Comparison of ENCODE assay signal across 21 cellular contexts in the genomic region with DNA sequence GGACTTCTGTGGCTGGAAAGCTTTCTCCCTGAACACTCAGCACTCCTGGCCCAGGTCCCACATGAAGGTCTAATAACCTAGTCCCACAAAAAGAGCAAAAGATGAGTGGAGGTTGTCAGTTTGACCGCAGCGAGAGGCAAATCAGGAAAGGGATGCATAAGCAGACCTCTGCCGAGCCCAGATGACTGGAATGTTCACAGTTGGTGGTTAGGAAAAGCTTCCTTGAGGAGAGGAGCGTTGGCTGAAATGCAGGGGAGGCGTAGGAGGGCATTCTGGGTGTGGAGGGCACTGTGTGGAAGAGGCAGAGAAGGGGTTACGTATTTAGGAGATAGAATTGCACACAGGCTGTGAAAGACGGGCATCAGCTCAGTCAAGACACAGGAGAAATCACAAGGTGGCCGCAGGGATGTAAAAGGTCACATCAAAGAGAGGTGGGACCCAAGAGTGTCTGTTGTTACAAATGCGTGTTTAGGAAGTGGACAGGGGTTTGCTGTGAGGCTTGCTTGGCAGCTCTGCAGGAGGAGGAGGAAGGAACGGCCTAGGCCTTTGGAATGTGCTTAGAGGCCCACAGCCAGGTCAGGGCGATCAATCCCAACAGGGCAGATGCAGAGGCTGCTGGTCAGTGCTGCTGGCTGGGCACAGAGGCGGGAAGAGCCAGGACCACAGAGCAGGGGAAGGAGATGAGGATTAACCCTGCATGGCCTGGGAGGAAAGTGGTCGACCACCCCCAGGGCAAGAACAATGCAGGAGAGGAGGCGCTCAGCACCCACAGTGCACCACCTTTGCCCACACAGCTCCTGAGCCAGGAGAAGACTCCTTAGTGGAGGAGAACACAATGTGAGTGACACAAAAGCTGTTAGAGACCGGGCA.
DNase-seq lines count a peak whose midpoint lies in the region; ATAC-seq and TF ChIP-seq lines count a peak whose summit lies in the region.
"Had no signal": no experiment of that assay in that cellular context is flagged by ENCODE, and none has a peak within 500 bp of the region (broad histone marks: within the 10 kb centered on the region; RNA-seq: fewer than 3 reads in every experiment).

No MANE protein-coding gene starts in this region.

- H3K27me3 Mint-ChIP-seq in endodermal cell (ENCODE audit: insufficient read depth), result no peaks in the 10 kb centered on the region

- intact Hi-C loops in breast epithelium (cut with DNase I; ENCODE audit: low total_unique reads) (no loop called here), mammary epithelial cell (cut with micrococcal nuclease) (no loop called here), vagina (cut with DNase I) (no loop called here)

- DNase-seq in breast epithelium (ENCODE audit: low spot score in 2 of 2), result no peak
- no peak for DNase-seq in mammary epithelial cell
- peak; percentile 46 for DNase-seq in endodermal cell
- DNase-seq in omental fat pad (ENCODE audit: low spot score), result no peak
- DNase-seq in vagina (ENCODE audit: extremely low spot score in 2 of 2), result no peak
- no peak for DNase-seq in foreskin fibroblast
- DNase-seq: activated CD4-positive, alpha-beta T cell treated with anti-CD3 and anti-CD28 coated beads for 4 hours; foreskin melanocyte; hippocampal formation; MG63; naive thymus-derived CD8-positive, alpha-beta T cell; NCI-H1436 treated with DMSO at 0.1 percent for 48 hours; NCI-H2171; NCI-H526 treated with DMSO at 0.1 percent for 48 hours; stimulated activated CD4-positive, alpha-beta T cell treated with anti-CD3 and anti-CD28 coated beads, Interleukin-4, amount 100 ng/mL, for 24 hours; stimulated activated naive CD8-positive, alpha-beta T cell treated with anti-CD3 and anti-CD28 coated beads, Interleukin-15, amount 100 ng/mL, for 72 hours; SW 1271 had no signal

- no peaks in the 10 kb centered on the region for H3K9me3 Mint-ChIP-seq in endodermal cell
- H3K9me3 Mint-ChIP-seq: naive thymus-derived CD8-positive, alpha-beta T cell; stimulated activated naive CD8-positive, alpha-beta T cell treated with anti-CD3 and anti-CD28 coated beads, Interleukin-15, amount 100 ng/mL, for 72 hours had no signal

- no TSS peak for BruUV-seq in mammary epithelial cell (replicated peaks; lab: Mats Ljungman, UMichigan)

- no peak overlapping the region for H3K4me3 Mint-ChIP-seq in endodermal cell
- H3K4me3 Mint-ChIP-seq: B cell; naive thymus-derived CD8-positive, alpha-beta T cell had no signal

- H3K9me3 ChIP-seq in breast epithelium (no peaks in the 10 kb centered on the region), mammary epithelial cell (replicated peaks; ENCODE audit: insufficient read depth, low read length) (peaks cover 8% of the 10 kb centered on the region), endodermal cell (ENCODE audit: control insufficient read depth, low read length) (peaks cover 9% of the 10 kb centered on the region), vagina (no peaks in the 10 kb centered on the region)
- H3K9me3 ChIP-seq: MG63 had no signal

- ATAC-seq in omental fat pad (ENCODE audit: low FRiP score), result peak; percentile 52
- no peak for ATAC-seq in HG03139 (IDR thresholded peaks at IDR 0.05; ENCODE audit: unreplicated experiment)
- ATAC-seq in GM18517 (IDR thresholded peaks at IDR 0.05; ENCODE audit: unreplicated experiment), result no peak
- ATAC-seq: naive thymus-derived CD8-positive, alpha-beta T cell; stimulated activated naive CD8-positive, alpha-beta T cell treated with anti-CD3 and anti-CD28 coated beads, Interleukin-15, amount 100 ng/mL, for 72 hours had no signal

- H3K36me3 ChIP-seq in breast epithelium (no peaks in the 10 kb centered on the region), mammary epithelial cell (ENCODE audit: insufficient read depth, low read length) (no peaks in the 10 kb centered on the region), endodermal cell (ENCODE audit: control insufficient read depth, insufficient read depth, low read length) (no peaks in the 10 kb centered on the region), vagina (no peaks in the 10 kb centered on the region)
- H3K36me3 ChIP-seq: MG63 had no signal

- TF ChIP-seq CTCF in breast epithelium (IDR thresholded peaks at IDR 0.05) (no peak), mammary epithelial cell (conservative IDR thresholded peaks at IDR 0.05 in 1 of 2, IDR thresholded peaks at IDR 0.05 in 1 of 2; ENCODE audit: extremely low read depth in 1 of 2, insufficient read depth in 1 of 2, low read depth in 1 of 2, low read length in 2 of 2) (no peak), endodermal cell (conservative IDR thresholded peaks at IDR 0.05) (no peak), omental fat pad (IDR thresholded peaks at IDR 0.05) (no peak), vagina (IDR thresholded peaks at IDR 0.05) (no peak), foreskin fibroblast (IDR thresholded peaks at IDR 0.05; ENCODE audit: low read depth, low read length) (no peak)

- no peak overlapping the region for H3K9ac ChIP-seq in mammary epithelial cell (ENCODE audit: insufficient read depth, low read length)
- H3K9ac ChIP-seq in endodermal cell (ENCODE audit: extremely low read depth, low read length, poor library complexity, severe bottlenecking), result no peak overlapping the region

- TF ChIP-seq POLR2A in breast epithelium (IDR thresholded peaks at IDR 0.05), result no peak
- no peak for TF ChIP-seq POLR2A in vagina (IDR thresholded peaks at IDR 0.05)

- H3K4me1 Mint-ChIP-seq in endodermal cell, result peaks cover 15% of the 10 kb centered on the region
- H3K4me1 Mint-ChIP-seq: naive thymus-derived CD8-positive, alpha-beta T cell; stimulated activated naive CD8-positive, alpha-beta T cell treated with anti-CD3 and anti-CD28 coated beads, Interleukin-15, amount 100 ng/mL, for 72 hours had no signal

- H3K4me1 ChIP-seq in breast epithelium (peaks cover 9 to 18% of the 10 kb centered on the region in 2 donors), mammary epithelial cell (ENCODE audit: insufficient read depth, low read length) (no peaks in the 10 kb centered on the region), endodermal cell (ENCODE audit: control insufficient read depth, insufficient read depth, low read length) (no peaks in the 10 kb centered on the region), vagina (peaks cover 51% of the 10 kb centered on the region)

- dilution Hi-C loops in mammary epithelial cell (cut with HindIII; ENCODE audit: low sequenced_read_pairs), result no loop called here

- WGBS in mammary epithelial cell (ENCODE audit: low coverage, missing lambda C conversion rate), result 36% methylated on average over 15 of the region's 15 CpGs
- 77 to 78% methylated on average over 13 to 15 of the region's 15 CpGs for WGBS in endodermal cell (ENCODE audit: insufficient coverage in 1 of 2, insufficient read length in 1 of 2), 2 experiments

- H3K79me2 ChIP-seq in mammary epithelial cell (ENCODE audit: insufficient read depth, low read length), result no peaks in the 10 kb centered on the region

- H4K20me1 ChIP-seq in mammary epithelial cell (ENCODE audit: insufficient read depth, low read length), result no peaks in the 10 kb centered on the region

- H3K27me3 ChIP-seq in breast epithelium, result no peaks in the 10 kb centered on the region
- no peaks in the 10 kb centered on the region for H3K27me3 ChIP-seq in mammary epithelial cell (ENCODE audit: insufficient read depth, low read length)
- no peaks in the 10 kb centered on the region for H3K27me3 ChIP-seq in endodermal cell (ENCODE audit: control insufficient read depth, insufficient read depth, low read length, poor library complexity, severe bottlenecking)
- H3K27me3 ChIP-seq in vagina, result no peaks in the 10 kb centered on the region
- H3K27me3 ChIP-seq: dorsolateral prefrontal cortex, MG63 had no signal

- in situ Hi-C loops in mammary epithelial cell (cut with MboI; ENCODE audit: low sequenced_read_pairs in 2 of 2), result no loop called here

- no peak overlapping the region for H2AFZ ChIP-seq in mammary epithelial cell (ENCODE audit: low read depth, low read length)

- peak overlapping the region; percentile 84 to 91 for H3K27ac ChIP-seq in breast epithelium
- H3K27ac ChIP-seq in mammary epithelial cell (ENCODE audit: insufficient read depth, low read depth, low read length), result no peak overlapping the region
- no peak overlapping the region for H3K27ac ChIP-seq in endodermal cell (ENCODE audit: low read depth, low read length)
- peak overlapping the region; percentile 70 for H3K27ac ChIP-seq in vagina

- H3K4me2 ChIP-seq in mammary epithelial cell (ENCODE audit: insufficient read depth, low read depth, low read length), result no peak overlapping the region

- H3K4me3 ChIP-seq in breast epithelium, result no peak overlapping the region
- no peak overlapping the region for H3K4me3 ChIP-seq in mammary epithelial cell (replicated peaks in 1 of 3; ENCODE audit: insufficient read depth in 1 of 3, low read depth in 2 of 3, low read length in 3 of 3)
- no peak overlapping the region for H3K4me3 ChIP-seq in endodermal cell (ENCODE audit: low read length)
- H3K4me3 ChIP-seq in vagina, result no peak overlapping the region
- H3K4me3 ChIP-seq in foreskin fibroblast (ENCODE audit: low read depth in 1 of 2, low read length in 2 of 2), result no peak overlapping the region
- H3K4me3 ChIP-seq: dorsolateral prefrontal cortex, MG63 had no signal

- no peaks in the 10 kb centered on the region for H3K36me3 Mint-ChIP-seq in endodermal cell (ENCODE audit: low read depth)
- H3K36me3 Mint-ChIP-seq: naive thymus-derived CD8-positive, alpha-beta T cell had no signal

- CTCF ChIA-PET in mammary epithelial cell (lab: Charles Lee; ENCODE audit: low non-redundant PET), result no interaction called here

- H3K27ac Mint-ChIP-seq in endodermal cell, result no peak overlapping the region
- H3K27ac Mint-ChIP-seq: B cell; stimulated activated naive CD8-positive, alpha-beta T cell treated with anti-CD3 and anti-CD28 coated beads, Interleukin-15, amount 100 ng/mL, for 72 hours had no signal

Comparison
In these comparisons a context has a peak if more than half of its experiments do, and no peak if none do; other contexts are left out.
1. H3K27ac ChIP-seq: peak in breast epithelium (2 of 2) and vagina (single experiment); none in mammary epithelial cell (single experiment) and endodermal cell (single experiment).